Comparison of ENCODE assay signal across 12 cellular contexts in genomic region chr1:74964508-74964907, GRCh38.
DNase-seq lines count a peak whose midpoint lies in the region; ATAC-seq lines count a peak whose summit lies in the region.
"Had no signal": no experiment of that assay in that cellular context is flagged by ENCODE, and none has a peak within 500 bp of the region (broad histone marks: within the 10 kb centered on the region; RNA-seq: fewer than 3 reads in every experiment).

No MANE protein-coding gene starts in this region.

- H3K36me3 ChIP-seq in Karpas-422 (ENCODE audit: insufficient read depth, low read length), result no peaks in the 10 kb centered on the region
- H3K36me3 ChIP-seq: colonic mucosa, Peyer's patch had no signal

- DNase-seq in COLO668 (lab: John Stamatoyannopoulos, UW; ENCODE audit: unreplicated experiment), result peak; percentile 97
- DNase-seq in Karpas-422, result peak; percentile 46
- peak; percentile 98 for DNase-seq in NCI-H748 (lab: John Stamatoyannopoulos, UW; ENCODE audit: unreplicated experiment)
- peak; percentile 80 for DNase-seq in foreskin melanocyte
- no peak for DNase-seq in cerebellum (ENCODE audit: low spot score)
- DNase-seq in activated T-cell treated with anti-CD3 and anti-CD28 coated beads for 4 hours, result no peak
- DNase-seq: colonic mucosa; immature natural killer cell; Peyer's patch; stimulated activated naive CD8-positive, alpha-beta T cell treated with anti-CD3 and anti-CD28 coated beads, Interleukin-15, Interleukin-2, amounts not matched to agents 100 U/mL and 50 U/mL, for 24 hours had no signal

- no peak overlapping the region for H3K9ac ChIP-seq in Karpas-422 (ENCODE audit: low read length)

- H4K20me1 ChIP-seq in Karpas-422 (ENCODE audit: insufficient read depth, low read depth, low read length), result no peaks in the 10 kb centered on the region

- no peak overlapping the region for H3K27ac ChIP-seq in Karpas-422 (ENCODE audit: low read length)
- H3K27ac ChIP-seq: colonic mucosa, Peyer's patch had no signal

- no peak overlapping the region for H3K4me2 ChIP-seq in Karpas-422 (ENCODE audit: low read depth, low read length, poor library complexity, severe bottlenecking)

- peaks cover 6% of the 10 kb centered on the region for H3K4me1 ChIP-seq in Karpas-422 (ENCODE audit: low read length)
- H3K4me1 ChIP-seq: colonic mucosa, Peyer's patch had no signal

- H3K79me2 ChIP-seq in Karpas-422 (ENCODE audit: low read length), result no peaks in the 10 kb centered on the region

- no peak overlapping the region for H3K4me3 ChIP-seq in Karpas-422 (ENCODE audit: low read length)
- H3K4me3 ChIP-seq: colonic mucosa, Peyer's patch had no signal

- no peaks in the 10 kb centered on the region for H3K27me3 ChIP-seq in Karpas-422 (ENCODE audit: low read length)
- H3K27me3 ChIP-seq: colonic mucosa, Peyer's patch had no signal

- no peak overlapping the region for H2AFZ ChIP-seq in Karpas-422 (ENCODE audit: low read length)

- H3K9me3 ChIP-seq in Karpas-422 (ENCODE audit: low read length), result no peaks in the 10 kb centered on the region
- H3K9me3 ChIP-seq: colonic mucosa, Peyer's patch had no signal

- ATAC-seq in HG02840 (IDR thresholded peaks at IDR 0.05; ENCODE audit: low FRiP score, unreplicated experiment), result no peak
- no peak for ATAC-seq in HG02678 (IDR thresholded peaks at IDR 0.05; ENCODE audit: unreplicated experiment)
- ATAC-seq: stimulated activated naive CD8-positive, alpha-beta T cell treated with anti-CD3 and anti-CD28 coated beads, Interleukin-15, Interleukin-2, amounts not matched to agents 100 U/mL and 50 U/mL, for 24 hours had no signal

- H3K9me2 ChIP-seq in Karpas-422 (replicated peaks; ENCODE audit: insufficient read depth, low read length), result no peaks in the 10 kb centered on the region

Comparison
In these comparisons a context has a peak if more than half of its experiments do, and no peak if none do; other contexts are left out.
1. DNase-seq: peak in COLO668 (single experiment), Karpas-422 (single experiment), NCI-H748 (single experiment) and foreskin melanocyte (single experiment); none in cerebellum (single experiment) and activated T-cell treated with anti-CD3 and anti-CD28 coated beads for 4 hours (single experiment).